ENCODE assay signal across 15 cellular contexts in the genomic region with DNA sequence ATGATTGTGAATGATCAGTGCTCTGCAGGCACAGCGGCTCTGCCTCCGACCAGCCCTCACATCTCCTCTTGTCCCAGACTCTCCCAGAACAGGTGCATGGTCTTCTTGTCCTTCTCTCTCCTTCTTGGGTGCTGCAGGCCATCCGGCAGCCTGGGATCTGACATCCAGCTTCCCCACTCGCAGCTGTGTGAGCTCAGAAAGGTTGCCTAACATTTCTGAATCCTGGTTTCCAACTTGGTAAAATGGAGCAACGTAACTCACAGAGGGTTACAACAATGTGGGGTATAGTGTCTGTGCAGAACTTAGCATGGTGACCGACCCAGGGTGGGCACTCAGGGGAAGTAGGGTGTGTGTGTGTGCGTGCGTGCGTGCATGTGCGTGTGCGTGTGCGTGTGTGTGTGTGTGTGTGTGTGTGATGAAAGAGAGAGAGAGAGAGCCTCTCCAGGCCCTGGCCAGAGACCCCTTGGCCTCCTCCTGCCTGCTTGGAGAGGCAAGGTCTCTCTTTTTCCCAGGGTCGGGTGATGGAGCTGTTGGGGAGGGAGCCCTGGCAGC.
"Had no signal": no experiment of that assay in that cellular context is flagged by ENCODE, and none has a peak within 500 bp of the region (broad histone marks: within the 10 kb centered on the region; RNA-seq: fewer than 3 reads in every experiment).

No MANE protein-coding gene starts in this region.

- H3K4me3 ChIP-seq: tibial nerve had no signal

- H3K27ac ChIP-seq: neutrophil, parathyroid adenoma, tibial nerve had no signal

- H3K9me3 ChIP-seq: neutrophil, tibial nerve had no signal

- DNase-seq: activated CD4-positive, alpha-beta T cell treated with anti-CD3 and anti-CD28 coated beads for 4 hours; activated CD8-positive, alpha-beta memory T cell treated with anti-CD3 and anti-CD28 coated beads, Interleukin-2, amount 50 U/mL, for 48 hours; activated naive CD4-positive, alpha-beta T cell; activated T-cell treated with anti-CD3 and anti-CD28 coated beads, Interleukin-2, amount 50 U/mL, for 72 hours; cerebellar nuclear complex; effector CD8-positive, alpha-beta T cell; foreskin fibroblast; stimulated activated CD4-positive, alpha-beta T cell treated with anti-CD3 and anti-CD28 coated beads, Interleukin-12 subunit alpha, Interleukin-12 subunit beta, amount 100 ng/mL, for 4 hours; stimulated activated CD4-positive, alpha-beta T cell treated with anti-CD3 and anti-CD28 coated beads, Interleukin-2, amount 100 ng/mL, for 24 hours; stimulated activated naive CD4-positive, alpha-beta T cell had no signal

- H3K4me3 Mint-ChIP-seq: activated T-cell treated with anti-CD3 and anti-CD28 coated beads, Interleukin-2, amount 50 U/mL, for 72 hours; mesothelial cell of epicardium; T-helper 1 cell treated with Interleukin-12 subunit alpha and Interleukin-12 subunit beta and Interleukin-4 antibody, amounts not matched to agents 30 μg/mL and 1 μg/mL, for 36 hours had no signal

- H3K36me3 Mint-ChIP-seq: mesothelial cell of epicardium had no signal

- H3K27me3 ChIP-seq: tibial nerve had no signal

- H3K4me1 Mint-ChIP-seq: mesothelial cell of epicardium had no signal

- H3K79me2 ChIP-seq: parathyroid adenoma had no signal

- H3K9ac ChIP-seq: parathyroid adenoma had no signal

- H3K9me3 Mint-ChIP-seq: activated T-cell treated with anti-CD3 and anti-CD28 coated beads, Interleukin-2, amount 50 U/mL, for 72 hours; mesothelial cell of epicardium; T-helper 1 cell treated with Interleukin-12 subunit alpha and Interleukin-12 subunit beta and Interleukin-4 antibody, amounts not matched to agents 30 μg/mL and 1 μg/mL, for 36 hours had no signal

- H3K36me3 ChIP-seq: neutrophil, tibial nerve had no signal

- H3K27ac Mint-ChIP-seq: activated T-cell treated with anti-CD3 and anti-CD28 coated beads, Interleukin-2, amount 50 U/mL, for 72 hours; mesothelial cell of epicardium; T-helper 1 cell treated with Interleukin-12 subunit alpha and Interleukin-12 subunit beta and Interleukin-4 antibody, amounts not matched to agents 30 μg/mL and 1 μg/mL, for 36 hours had no signal
